ENCODE assay signal across 8 cellular contexts in genomic region chr6:149065658-149066556, GRCh38.
A peak's percentile ranks its signal among the peaks of the same experiment; 100 is the strongest.
DNase-seq lines count a peak whose midpoint lies in the region; ATAC-seq and TF ChIP-seq lines count a peak whose summit lies in the region.

No MANE protein-coding gene starts in this region.

- H3K9me3 Mint-ChIP-seq in CD8-positive, alpha-beta T cell, result no peaks in the 10 kb centered on the region
- peaks cover 8% of the 10 kb centered on the region for H3K9me3 Mint-ChIP-seq in activated CD4-positive, alpha-beta T cell treated with anti-CD3 and anti-CD28 coated beads, Interleukin-2, amount 10 ng/mL, durations not matched to agents 7 days and 5 days
- H3K9me3 Mint-ChIP-seq in naive thymus-derived CD4-positive, alpha-beta T cell, result peaks cover 0 to 6% (median 0%) of the 10 kb centered on the region in 11 donors

- peak overlapping the region; percentile 96 for H3K27ac Mint-ChIP-seq in CD8-positive, alpha-beta T cell
- peak overlapping the region; percentile 94 for H3K27ac Mint-ChIP-seq in activated CD4-positive, alpha-beta T cell treated with anti-CD3 and anti-CD28 coated beads, Interleukin-2, amount 10 ng/mL, durations not matched to agents 7 days and 5 days
- H3K27ac Mint-ChIP-seq in naive thymus-derived CD4-positive, alpha-beta T cell, result peak overlapping the region; percentile 85 to 98 (median 94)

- no peaks in the 10 kb centered on the region for H3K27me3 Mint-ChIP-seq in CD8-positive, alpha-beta T cell (ENCODE audit: low read depth)
- H3K27me3 Mint-ChIP-seq in activated CD4-positive, alpha-beta T cell treated with anti-CD3 and anti-CD28 coated beads, Interleukin-2, amount 10 ng/mL, durations not matched to agents 7 days and 5 days, result no peaks in the 10 kb centered on the region
- no peaks in the 10 kb centered on the region for H3K27me3 Mint-ChIP-seq in naive thymus-derived CD4-positive, alpha-beta T cell

- H3K4me3 ChIP-seq in CD8-positive, alpha-beta T cell (ENCODE audit: low read depth, low read length), result peak overlapping the region; percentile 5
- peak overlapping the region; percentile 26 for H3K4me3 ChIP-seq in naive thymus-derived CD4-positive, alpha-beta T cell (ENCODE audit: low read length)

- intact Hi-C loops in CD8-positive, alpha-beta T cell (cut with DNase I, micrococcal nuclease), result no loop called here
- intact Hi-C loops in naive thymus-derived CD4-positive, alpha-beta T cell (cut with micrococcal nuclease), result loop anchor here (1.0 kb wide), 5 partner anchors 9 to 37 kb away; no protein-coding TSS in a partner anchor

- H3K27ac ChIP-seq in CD8-positive, alpha-beta T cell (ENCODE audit: low read depth, low read length), result peak overlapping the region; percentile 51
- H3K27ac ChIP-seq in naive thymus-derived CD4-positive, alpha-beta T cell (ENCODE audit: low read depth, low read length), result peak overlapping the region; percentile 73

- H3K4me3 Mint-ChIP-seq in CD8-positive, alpha-beta T cell, result peak overlapping the region; percentile 44
- peak overlapping the region; percentile 14 for H3K4me3 Mint-ChIP-seq in activated CD4-positive, alpha-beta T cell treated with anti-CD3 and anti-CD28 coated beads, Interleukin-2, amount 10 ng/mL, durations not matched to agents 7 days and 5 days
- peak overlapping the region; percentile 22 to 85 (median 70) for H3K4me3 Mint-ChIP-seq in naive thymus-derived CD4-positive, alpha-beta T cell

- DNase-seq in CD8-positive, alpha-beta T cell, result peak in 6 of 7 experiments; percentile 11 to 70 (median 44)
- DNase-seq in activated CD4-positive, alpha-beta T cell treated with anti-CD3 and anti-CD28 coated beads, Interleukin-2, amount 10 ng/mL, durations not matched to agents 7 days and 5 days, result peak; percentile 67
- peak in 7 of 9 donors; percentile 76 to 92 (median 88) for DNase-seq in naive thymus-derived CD4-positive, alpha-beta T cell
- DNase-seq in AG08396 (ENCODE audit: low spot score) (no peak), hepatic stellate cell (ENCODE audit: low spot score) (no peak), NCI-H2107 treated with DMSO at 0.1 percent for 48 hours (lab: John Stamatoyannopoulos, UW; ENCODE audit: unreplicated experiment) (no peak)

- no peaks in the 10 kb centered on the region for H3K36me3 Mint-ChIP-seq in CD8-positive, alpha-beta T cell
- peaks cover 16% of the 10 kb centered on the region for H3K36me3 Mint-ChIP-seq in activated CD4-positive, alpha-beta T cell treated with anti-CD3 and anti-CD28 coated beads, Interleukin-2, amount 10 ng/mL, durations not matched to agents 7 days and 5 days (ENCODE audit: low read depth)
- peaks cover 0 to 27% (median 0%) of the 10 kb centered on the region in 5 donors for H3K36me3 Mint-ChIP-seq in naive thymus-derived CD4-positive, alpha-beta T cell

- ATAC-seq in CD8-positive, alpha-beta T cell, result peak; percentile 96
- ATAC-seq in GM19351 (IDR thresholded peaks at IDR 0.05; ENCODE audit: unreplicated experiment) (peak; percentile 99), HG03354 (IDR thresholded peaks at IDR 0.05; ENCODE audit: poor library complexity, severe bottlenecking, unreplicated experiment) (peak; percentile 99)
- ATAC-seq in naive thymus-derived CD4-positive, alpha-beta T cell, result peak; percentile 97

- no peaks in the 10 kb centered on the region for H3K9me3 ChIP-seq in CD8-positive, alpha-beta T cell (ENCODE audit: low read length)
- H3K9me3 ChIP-seq in naive thymus-derived CD4-positive, alpha-beta T cell (ENCODE audit: control insufficient read depth in 2 of 3, low read length in 3 of 3), result no peaks in the 10 kb centered on the region

- H3K4me1 ChIP-seq in CD8-positive, alpha-beta T cell (ENCODE audit: insufficient read depth, low read length), result peaks cover 24% of the 10 kb centered on the region
- peaks cover 19 to 23% of the 10 kb centered on the region in 2 donors for H3K4me1 ChIP-seq in naive thymus-derived CD4-positive, alpha-beta T cell (ENCODE audit: control insufficient read depth in 2 of 2, insufficient read depth in 2 of 2, low read length in 2 of 2)

- peaks cover 27% of the 10 kb centered on the region for H3K4me1 Mint-ChIP-seq in CD8-positive, alpha-beta T cell (ENCODE audit: low read depth)
- H3K4me1 Mint-ChIP-seq in activated CD4-positive, alpha-beta T cell treated with anti-CD3 and anti-CD28 coated beads, Interleukin-2, amount 10 ng/mL, durations not matched to agents 7 days and 5 days, result peaks cover 46% of the 10 kb centered on the region
- H3K4me1 Mint-ChIP-seq in naive thymus-derived CD4-positive, alpha-beta T cell, result peaks cover 24 to 63% (median 41%) of the 10 kb centered on the region in 7 donors

- CTCF ChIA-PET in CD8-positive, alpha-beta T cell (lab: Charles Lee), result interaction anchor here (0.6 to 3.4 kb wide), 7 partner anchors 16 to 451 kb away, joined by 3 to 16 read pairs (median 4); no protein-coding TSS in a partner anchor
- CTCF ChIA-PET in activated CD4-positive, alpha-beta T cell treated with anti-CD3 and anti-CD28 coated beads, Interleukin-2, amount 10 ng/mL, durations not matched to agents 7 days and 5 days (lab: Charles Lee), result interaction anchor here (0.6 to 4.5 kb wide), 15 partner anchors 11 to 703 kb away, joined by 3 to 25 read pairs (median 3); no protein-coding TSS in a partner anchor
- CTCF ChIA-PET in naive thymus-derived CD4-positive, alpha-beta T cell (lab: Charles Lee), result interaction anchor here (0.6 to 1.7 kb wide), 11 partner anchors 12 to 440 kb away, joined by 3 to 7 read pairs (median 3); no protein-coding TSS in a partner anchor

- H3K36me3 ChIP-seq in CD8-positive, alpha-beta T cell (ENCODE audit: insufficient read depth, low read length), result no peaks in the 10 kb centered on the region
- no peaks in the 10 kb centered on the region for H3K36me3 ChIP-seq in naive thymus-derived CD4-positive, alpha-beta T cell (ENCODE audit: control insufficient read depth in 2 of 3, insufficient read depth in 3 of 3, low read length in 3 of 3)

- H3K27me3 ChIP-seq in CD8-positive, alpha-beta T cell (ENCODE audit: insufficient read depth, low read length), result no peaks in the 10 kb centered on the region
- H3K27me3 ChIP-seq in naive thymus-derived CD4-positive, alpha-beta T cell (ENCODE audit: control insufficient read depth in 2 of 2, insufficient read depth in 2 of 2, low read length in 2 of 2), result no peaks in the 10 kb centered on the region

- POLR2A ChIA-PET in CD8-positive, alpha-beta T cell (lab: Charles Lee), result interaction anchor here (0.6 to 1.6 kb wide), 9 partner anchors 9 to 437 kb away, joined by 3 to 5 read pairs (median 3); no protein-coding TSS in a partner anchor
- POLR2A ChIA-PET in activated CD4-positive, alpha-beta T cell treated with anti-CD3 and anti-CD28 coated beads, Interleukin-2, amount 10 ng/mL, durations not matched to agents 7 days and 5 days (lab: Charles Lee), result interaction anchor here (0.6 to 1.0 kb wide), 2 partner anchors 8 to 12 kb away, joined by 3 read pairs; no protein-coding TSS in a partner anchor
- POLR2A ChIA-PET in naive thymus-derived CD4-positive, alpha-beta T cell (lab: Charles Lee), result interaction anchor here (0.6 to 1.0 kb wide), 7 partner anchors 9 to 451 kb away, joined by 3 to 5 read pairs (median 3); partner anchors contain the start of gene ZC3H12D

- TF ChIP-seq CTCF in CD8-positive, alpha-beta T cell (IDR thresholded peaks at IDR 0.05), result no peak

Comparison
In these comparisons a context has a peak if more than half of its experiments do, and no peak if none do; other contexts are left out.
1. DNase-seq: peak in CD8-positive, alpha-beta T cell (6 of 7), activated CD4-positive, alpha-beta T cell treated with anti-CD3 and anti-CD28 coated beads, Interleukin-2, amount 10 ng/mL, durations not matched to agents 7 days and 5 days (single experiment) and naive thymus-derived CD4-positive, alpha-beta T cell (7 of 9); none in AG08396 (single experiment), hepatic stellate cell (single experiment) and NCI-H2107 treated with DMSO at 0.1 percent for 48 hours (single experiment).
2. H3K4me3 Mint-ChIP-seq: peak in every context shown above with its lines; median percentile 70 in naive thymus-derived CD4-positive, alpha-beta T cell; 44 in CD8-positive, alpha-beta T cell; 14 in activated CD4-positive, alpha-beta T cell treated with anti-CD3 and anti-CD28 coated beads, Interleukin-2, amount 10 ng/mL, durations not matched to agents 7 days and 5 days.
3. intact Hi-C loops: an anchor here in naive thymus-derived CD4-positive, alpha-beta T cell (1.0 kb wide); none called in CD8-positive, alpha-beta T cell.
4. Peak in every context shown above with its lines, with median percentiles within 50 percentile points of each other: ATAC-seq and H3K27ac Mint-ChIP-seq.